In the genomic region with DNA sequence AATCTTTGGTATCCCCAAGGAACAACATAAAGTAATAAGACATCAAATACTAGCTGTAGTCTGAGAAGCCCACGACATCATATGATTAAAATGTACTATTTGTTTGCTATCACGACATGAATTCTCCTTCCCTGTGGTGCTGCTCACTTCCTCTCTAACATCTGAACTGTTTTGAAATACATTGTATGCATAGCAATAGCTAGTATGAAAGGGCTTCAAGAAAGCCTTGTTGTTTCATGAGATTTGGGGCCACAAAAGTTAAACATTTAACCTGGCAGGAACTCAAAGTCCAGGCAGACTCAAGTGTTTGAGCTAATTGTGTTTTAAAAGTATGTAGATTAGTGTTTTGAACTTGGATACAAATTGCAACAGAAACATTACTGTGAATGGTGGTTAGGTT, we compare ENCODE assay signal across 8 cellular contexts.
A peak's percentile ranks its signal among the peaks of the same experiment; 100 is the strongest.
DNase-seq lines count a peak whose midpoint lies in the region; ATAC-seq and TF ChIP-seq lines count a peak whose summit lies in the region.

No MANE protein-coding gene starts in this region.

- no peak for DNase-seq in activated CD4-positive, alpha-beta T cell treated with anti-CD3 and anti-CD28 coated beads for 36 hours
- no peak for DNase-seq in activated CD4-positive, alpha-beta T cell treated with anti-CD3 and anti-CD28 coated beads, Interleukin-2, amount 50 U/mL, for 48 hours
- DNase-seq in astrocyte of the spinal cord (ENCODE audit: low read depth, low spot score) = peak; percentile 87
- DNase-seq in skeletal muscle cell (ENCODE audit: low read depth) = peak; percentile 49
- DNase-seq in DMS79 (lab: John Stamatoyannopoulos, UW) = no peak
- no peak for DNase-seq in activated gamma-delta T cell (lab: John Stamatoyannopoulos, UW)
- DNase-seq in stimulated activated CD4-positive, alpha-beta T cell treated with anti-CD3 and anti-CD28 coated beads, Interleukin-2, amount 100 ng/mL, for 24 hours = no peak

- CTCF ChIA-PET in activated CD4-positive, alpha-beta T cell treated with anti-CD3 and anti-CD28 coated beads for 36 hours (lab: Charles Lee) = interaction anchor here (0.6 to 1.2 kb wide), 5 partner anchors 8 to 247 kb away, joined by 3 to 5 read pairs (median 4); no protein-coding TSS in a partner anchor

- H3K4me3 Mint-ChIP-seq in activated CD4-positive, alpha-beta T cell treated with anti-CD3 and anti-CD28 coated beads for 36 hours = peak overlapping the region; percentile 17

- peaks cover 54% of the 10 kb centered on the region for H3K4me1 Mint-ChIP-seq in activated CD4-positive, alpha-beta T cell treated with anti-CD3 and anti-CD28 coated beads for 36 hours

- TF ChIP-seq CTCF in astrocyte of the spinal cord (IDR thresholded peaks at IDR 0.05; ENCODE audit: low read depth, low read length) = no peak

- H3K4me3 ChIP-seq in astrocyte of the spinal cord (ENCODE audit: low read depth, low read length) (no peak overlapping the region), skeletal muscle cell (ENCODE audit: low read depth, low read length) (no peak overlapping the region)

- no peaks in the 10 kb centered on the region for H3K27me3 Mint-ChIP-seq in activated CD4-positive, alpha-beta T cell treated with anti-CD3 and anti-CD28 coated beads for 36 hours

- peak overlapping the region; percentile 91 for H3K27ac Mint-ChIP-seq in activated CD4-positive, alpha-beta T cell treated with anti-CD3 and anti-CD28 coated beads for 36 hours

- peaks cover 24% of the 10 kb centered on the region for H3K9me3 Mint-ChIP-seq in activated CD4-positive, alpha-beta T cell treated with anti-CD3 and anti-CD28 coated beads for 36 hours (ENCODE audit: low read depth)

- POLR2A ChIA-PET in activated CD4-positive, alpha-beta T cell treated with anti-CD3 and anti-CD28 coated beads for 36 hours (lab: Charles Lee) = interaction anchor here (0.6 to 0.7 kb wide), 3 partner anchors 18 to 47 kb away, joined by 3 to 5 read pairs (median 4); no protein-coding TSS in a partner anchor

- in situ Hi-C loops in astrocyte of the spinal cord (cut with HindIII; ENCODE audit: low sequenced_read_pairs) = no loop called here

- ATAC-seq in activated CD4-positive, alpha-beta T cell treated with anti-CD3 and anti-CD28 coated beads for 36 hours = peak; percentile 14
- peak; percentile 39 for ATAC-seq in HG03432 (IDR thresholded peaks at IDR 0.05; ENCODE audit: unreplicated experiment)

- intact Hi-C loops in activated CD4-positive, alpha-beta T cell treated with anti-CD3 and anti-CD28 coated beads for 36 hours (cut with DNase I, micrococcal nuclease) = no loop called here

- H3K36me3 Mint-ChIP-seq in activated CD4-positive, alpha-beta T cell treated with anti-CD3 and anti-CD28 coated beads for 36 hours (ENCODE audit: low read depth) = peaks cover 19% of the 10 kb centered on the region

Comparison
In these comparisons a context has a peak if more than half of its experiments do, and no peak if none do; other contexts are left out.
1. DNase-seq: peak in astrocyte of the spinal cord (single experiment) and skeletal muscle cell (single experiment); none in activated CD4-positive, alpha-beta T cell treated with anti-CD3 and anti-CD28 coated beads for 36 hours (single experiment), activated CD4-positive, alpha-beta T cell treated with anti-CD3 and anti-CD28 coated beads, Interleukin-2, amount 50 U/mL, for 48 hours (0 of 2), DMS79 (single experiment), activated gamma-delta T cell (single experiment) and stimulated activated CD4-positive, alpha-beta T cell treated with anti-CD3 and anti-CD28 coated beads, Interleukin-2, amount 100 ng/mL, for 24 hours (0 of 2).